ENCODE assay signal across 1 cellular context in the genomic region with DNA sequence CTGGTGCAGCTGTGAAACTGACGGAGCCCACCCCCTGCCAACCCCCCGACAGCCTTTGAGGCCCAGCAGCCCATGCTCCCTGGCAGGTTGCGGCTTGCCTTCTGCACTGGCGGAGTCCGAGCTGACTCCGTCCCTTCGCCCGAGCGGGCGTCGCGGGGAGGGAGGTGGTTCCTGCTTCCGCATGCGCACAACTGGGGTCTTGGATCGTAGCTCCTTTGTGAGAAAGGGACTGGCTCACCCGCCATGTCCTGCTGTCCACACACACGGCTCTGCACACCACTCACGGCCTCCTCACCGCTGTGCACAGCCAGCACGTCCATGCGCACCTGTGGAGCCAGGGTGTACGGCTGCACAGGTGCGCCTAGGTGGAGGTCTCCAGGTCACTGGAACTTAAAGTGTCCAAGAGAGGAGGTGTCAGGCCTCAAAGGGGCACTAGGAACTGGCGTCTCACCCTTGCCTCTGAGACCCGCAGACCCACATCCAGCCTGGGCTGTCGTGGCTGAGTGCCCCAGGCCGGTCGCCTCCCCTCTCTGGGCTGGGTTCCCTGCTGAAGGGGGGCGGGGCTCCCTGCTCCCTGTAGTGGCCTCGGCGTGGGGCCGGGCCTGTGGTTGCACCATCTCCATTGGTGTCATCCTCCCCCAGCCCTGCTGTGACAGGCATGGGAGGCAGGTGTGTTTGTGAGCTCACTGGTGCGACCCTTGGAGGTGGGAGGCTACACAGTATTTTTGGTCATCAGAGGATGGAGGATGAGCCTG.
TF ChIP-seq lines count a peak whose summit lies in the region.

No MANE protein-coding gene starts in this region.

TF ChIP-seq in HEK293, 187 proteins besides CTCF, POLR2A, EP300 and RAD21 (continued from another document):
- TF ChIP-seq GLIS1 (tag by site-specific recombination; IDR thresholded peaks at IDR 0.05) (no peak), ZNF843 (tag by site-specific recombination; IDR thresholded peaks at IDR 0.05) (no peak)
